Comparison of ENCODE assay signal across 9 cellular contexts in the genomic region with DNA sequence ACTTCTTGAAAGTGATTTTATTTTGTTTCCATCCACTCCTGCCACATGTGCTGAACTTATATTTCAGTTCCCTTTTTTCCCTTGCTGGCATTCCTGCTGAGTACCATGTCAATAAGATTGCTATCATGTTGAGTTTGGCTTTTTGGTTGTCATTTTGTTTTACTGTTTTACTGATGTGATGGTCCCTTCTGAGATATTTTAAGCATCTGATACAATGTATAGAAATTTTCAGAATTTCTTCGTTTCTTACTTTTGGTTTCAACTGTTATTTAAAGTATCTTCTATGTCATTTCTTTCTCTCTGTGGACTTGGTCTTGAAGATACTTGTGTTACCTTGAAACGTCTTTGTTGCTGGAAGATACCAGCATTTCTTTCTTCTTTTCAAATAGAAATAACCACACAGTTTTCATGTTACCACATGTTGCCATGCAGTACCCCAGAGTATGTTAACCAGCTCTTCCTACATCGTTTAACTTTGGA. TPM values are rescaled to one million over a fixed set of nuclear protein-coding genes. Genes with fewer than 3 reads are reported as not detected.
DNase-seq lines count a peak whose midpoint lies in the region; ATAC-seq, FAIRE-seq and TF ChIP-seq lines count a peak whose summit lies in the region.
"Had no signal": no experiment of that assay in that cellular context is flagged by ENCODE, and none has a peak within 500 bp of the region (broad histone marks: within the 10 kb centered on the region; RNA-seq: fewer than 3 reads in every experiment).

No MANE protein-coding gene starts in this region.

- DNase-seq in GM12891 (ENCODE audit: insufficient read length, low spot score), result peak; percentile 11
- DNase-seq in OCI-M1 (lab: John Stamatoyannopoulos, UW), result peak; percentile 25
- no peak for DNase-seq in pons (ENCODE audit: low spot score)
- no peak for DNase-seq in hippocampal formation (lab: John Stamatoyannopoulos, UW)
- no peak for DNase-seq in central memory CD4-positive, alpha-beta T cell
- DNase-seq in GF-D8 (lab: John Stamatoyannopoulos, UW), result no peak
- DNase-seq: occipital lobe had no signal

- TF ChIP-seq POLR2A in GM12891 (IDR thresholded peaks at IDR 0.05; ENCODE audit: low read depth, low read length), result no peak

- ATAC-seq in GM19395 (IDR thresholded peaks at IDR 0.05; ENCODE audit: unreplicated experiment), result peak; percentile 92
- peak; percentile 87 for ATAC-seq in HG02981 (IDR thresholded peaks at IDR 0.05; ENCODE audit: unreplicated experiment)

- FAIRE-seq in GM12891 (lab: Jason Lieb, UNC), result peak; percentile 79

TF ChIP-seq in GM12891, 5 proteins besides CTCF, POLR2A, EP300 and RAD21:
- no peak for TF ChIP-seq POU2F2 (IDR thresholded peaks at IDR 0.05; ENCODE audit: low read depth, low read length)
- TF ChIP-seq TAF1 (IDR thresholded peaks at IDR 0.05; ENCODE audit: low read depth, low read length), result no peak
- TF ChIP-seq POLR2AphosphoS5 (IDR thresholded peaks at IDR 0.05; ENCODE audit: low read depth, low read length), result no peak
- no peak for TF ChIP-seq PAX5 (IDR thresholded peaks at IDR 0.05; ENCODE audit: insufficient read depth, low read length, severe bottlenecking)
- peak; percentile 92 for TF ChIP-seq SPI1 (IDR thresholded peaks at IDR 0.05; ENCODE audit: low read depth, low read length)

RNA-seq across cellular contexts. Expression of a gene that starts 14.1 kb away (rescaled TPM):
- polyA plus RNA-seq in GM12891 (2012; ENCODE audit: low read depth, missing spikeins), result 16.9 TPM

RNA-seq across cellular contexts. Expression of a gene that starts 31.5 kb away (rescaled TPM):
- polyA plus RNA-seq in GM12891 (2012; ENCODE audit: low read depth, missing spikeins), result 3.7 TPM

Comparison
In these comparisons a context has a peak if more than half of its experiments do, and no peak if none do; other contexts are left out.
1. DNase-seq: peak in GM12891 (single experiment) and OCI-M1 (single experiment); none in pons (single experiment), hippocampal formation (0 of 2), central memory CD4-positive, alpha-beta T cell (single experiment) and GF-D8 (single experiment).